Comparison of ENCODE assay signal across 17 cellular contexts in genomic region chr21:36981977-36982700, GRCh38. TPM values are rescaled to one million over a fixed set of nuclear protein-coding genes. Genes with fewer than 3 reads are reported as not detected.
DNase-seq lines count a peak whose midpoint lies in the region; ATAC-seq, FAIRE-seq and TF ChIP-seq lines count a peak whose summit lies in the region.
"Had no signal": no experiment of that assay in that cellular context is flagged by ENCODE, and none has a peak within 500 bp of the region (broad histone marks: within the 10 kb centered on the region; RNA-seq: fewer than 3 reads in every experiment).

No MANE protein-coding gene starts in this region.

- no peaks in the 10 kb centered on the region for H3K79me2 ChIP-seq in K562 (ENCODE audit: control insufficient read depth, insufficient read depth, low read length)

- no peak for ATAC-seq in K562

- H3K4me3 ChIP-seq in HAP-1 = no peak overlapping the region
- H3K4me3 ChIP-seq in K562 = no peak overlapping the region
- no peak overlapping the region for H3K4me3 ChIP-seq in tibial nerve
- H3K4me3 ChIP-seq: GM12878 had no signal

- DNase-seq in HAP-1 (ENCODE audit: low spot score in 2 of 2) = peak; percentile 56 to 92
- DNase-seq in NCI-H69 (lab: John Stamatoyannopoulos, UW) = peak; percentile 54
- DNase-seq in K562 (ENCODE audit: extremely low read depth in 1 of 4, low spot score in 3 of 4) = no peak
- DNase-seq in type B pancreatic cell (ENCODE audit: extremely low spot score, unreplicated experiment) = no peak
- DNase-seq in tibial nerve (ENCODE audit: low spot score in 2 of 2) = no peak
- DNase-seq in T-helper 9 cell = no peak
- no peak for DNase-seq in GM12892 (ENCODE audit: insufficient read length)
- DNase-seq: C1 segment of cervical spinal cord; Caco-2; CD4-positive, alpha-beta memory T cell; DMS153; EL; GDM1; GOT3; HCEC 1CT had no signal

- H3K36me3 Mint-ChIP-seq in type B pancreatic cell = no peaks in the 10 kb centered on the region
- H3K36me3 Mint-ChIP-seq: CD4-positive, alpha-beta memory T cell had no signal

- TF ChIP-seq CTCF in K562 (IDR thresholded peaks at IDR 0.05 in 2 of 3, conservative IDR thresholded peaks at IDR 0.05 in 1 of 3; ENCODE audit: insufficient read depth in 2 of 3, low read depth in 1 of 3, low read length in 3 of 3) = no peak
- no peak for TF ChIP-seq CTCF in type B pancreatic cell (conservative IDR thresholded peaks at IDR 0.05)
- no peak for TF ChIP-seq CTCF in tibial nerve (IDR thresholded peaks at IDR 0.05)

- H3K27ac ChIP-seq in K562 (ENCODE audit: extremely low read depth, low read depth, low read length) (no peak overlapping the region), tibial nerve (no peak overlapping the region)

- no peak for FAIRE-seq in K562 (lab: Jason Lieb, UNC)
- FAIRE-seq in GM12892 (lab: Jason Lieb, UNC) = no peak
- FAIRE-seq: GM12878, H54 had no signal

- TF ChIP-seq POLR2A in K562 (conservative IDR thresholded peaks at IDR 0.05) (no peak), tibial nerve (IDR thresholded peaks at IDR 0.05) (no peak), GM12892 (IDR thresholded peaks at IDR 0.05; ENCODE audit: low read depth, low read length) (no peak)

- TF ChIP-seq RAD21 in K562 (CRISPR knock-in tag; conservative IDR thresholded peaks at IDR 0.05 in 1 of 2, IDR thresholded peaks at IDR 0.05 in 1 of 2) = no peak

- CTCF ChIA-PET in K562 (lab: Yijun Ruan, JAX; ENCODE audit: low intra/inter-chr PET ratio) = interaction anchor here (0.5 to 0.7 kb wide), 2 partner anchors 16 to 65 kb away, joined by 3 read pairs; no protein-coding TSS in a partner anchor

- H3K27ac Mint-ChIP-seq in type B pancreatic cell = no peak overlapping the region
- H3K27ac Mint-ChIP-seq: CD4-positive, alpha-beta memory T cell had no signal

- TF ChIP-seq EP300 in K562 (IDR thresholded peaks at IDR 0.05; ENCODE audit: low read length) (no peak), tibial nerve (IDR thresholded peaks at IDR 0.05) (no peak)

- intact Hi-C loops in K562 (cut with micrococcal nuclease) = no loop called here

- H3K4me3 Mint-ChIP-seq in type B pancreatic cell = peak overlapping the region; percentile 28
- H3K4me3 Mint-ChIP-seq: CD4-positive, alpha-beta memory T cell had no signal

- H4K20me1 ChIP-seq in K562 (replicated peaks; ENCODE audit: control insufficient read depth, insufficient read depth, low read length) = no peaks in the 10 kb centered on the region

- no TSS peak for BruUV-seq in K562 (replicated peaks; lab: Mats Ljungman, UMichigan)

- H3K9me3 ChIP-seq in HAP-1 (no peaks in the 10 kb centered on the region), K562 (replicated peaks; ENCODE audit: control insufficient read depth, insufficient read depth, low read depth, low read length) (no peaks in the 10 kb centered on the region), tibial nerve (no peaks in the 10 kb centered on the region)
- H3K9me3 ChIP-seq: Caco-2 had no signal

- H3K4me1 Mint-ChIP-seq in type B pancreatic cell (ENCODE audit: unreplicated experiment) = peaks cover 9% of the 10 kb centered on the region

- POLR2A ChIA-PET in K562 (lab: Yijun Ruan, JAX) = interaction anchor here (0.6 to 1.0 kb wide), 3 partner anchors 9 to 716 kb away, joined by 3 to 4 read pairs (median 3); partner anchors contain the start of gene HLCS

- in situ Hi-C loops in HAP-1 (cut with MboI; ENCODE audit: low sequenced_read_pairs) = no loop called here
- in situ Hi-C loops in K562 (cut with MboI) = no loop called here

- H3K4me1 ChIP-seq in HAP-1 (peaks cover 8% of the 10 kb centered on the region), K562 (replicated peaks in 1 of 2; ENCODE audit: control insufficient read depth in 2 of 2, insufficient read depth in 2 of 2, low read length in 2 of 2) (peaks cover 2 to 6% of the 10 kb centered on the region in 2 experiments; a peak in 3 of 5 replicates), tibial nerve (peaks cover 0 to 19% (median 15%) of the 10 kb centered on the region in 4 donors)
- H3K4me1 ChIP-seq: Caco-2 had no signal

- H3K36me3 ChIP-seq in HAP-1 (replicated peaks) = no peaks in the 10 kb centered on the region
- no peaks in the 10 kb centered on the region for H3K36me3 ChIP-seq in K562 (ENCODE audit: control insufficient read depth, insufficient read depth, low read length)
- no peaks in the 10 kb centered on the region for H3K36me3 ChIP-seq in tibial nerve

- H3K4me2 ChIP-seq in K562 (ENCODE audit: insufficient read depth, low read length) = no peak overlapping the region

- H3K9me1 ChIP-seq in K562 (ENCODE audit: control insufficient read depth, insufficient read depth, low read length) = no peaks in the 10 kb centered on the region

- H3K27me3 ChIP-seq in HAP-1 (ENCODE audit: low read depth) (no peaks in the 10 kb centered on the region), K562 (ENCODE audit: control insufficient read depth in 2 of 2, insufficient read depth in 2 of 2, low read length in 2 of 2) (no peaks in the 10 kb centered on the region), tibial nerve (peaks cover 0 to 7% of the 10 kb centered on the region in 2 donors)

- peaks cover 13% of the 10 kb centered on the region for H3K27me3 Mint-ChIP-seq in type B pancreatic cell

- H3K9ac ChIP-seq in K562 (ENCODE audit: insufficient read depth in 1 of 2, low read depth in 2 of 2, low read length in 2 of 2) = no peak overlapping the region

- no peaks in the 10 kb centered on the region for H3K9me3 Mint-ChIP-seq in type B pancreatic cell
- H3K9me3 Mint-ChIP-seq: CD4-positive, alpha-beta memory T cell had no signal

- no peak overlapping the region for H2AFZ ChIP-seq in K562 (ENCODE audit: low read depth, low read length)

- 38% methylated on average over 6 of the region's 6 CpGs for WGBS in K562 (ENCODE audit: insufficient coverage, low coverage, missing lambda C conversion rate)
- 46 to 52% methylated on average over 6 of the region's 6 CpGs for WGBS in tibial nerve, 2 donors

TF ChIP-seq in K562, 482 proteins besides CTCF, POLR2A, EP300 and RAD21:
- TF ChIP-seq ZNF146 (CRISPR knock-in tag; IDR thresholded peaks at IDR 0.05; ENCODE audit: unreplicated experiment) (peak; percentile 52), RBM25 (IDR thresholded peaks at IDR 0.05; ENCODE audit: low read depth, low read length, severe bottlenecking) (peak; percentile 28), RHOXF2B (CRISPR knock-in tag; conservative IDR thresholded peaks at IDR 0.05) (no peak)

RNA-seq across cellular contexts. Expression of gene HLCS, which starts 15.7 kb away (rescaled TPM):
- 102 and 136 TPM in 2 replicates for total RNA-seq in K562 (2011; cell fraction: chromatin; rRNA removed; ENCODE audit: low replicate concordance)
- 47.9 and 55.7 TPM in 2 replicates for total RNA-seq in K562 (2011; cell fraction: nucleolus; rRNA removed)
- total RNA-seq in K562 (2011; cell fraction: nucleoplasm; rRNA removed) = 69.9 and 71.1 TPM in 2 replicates
- 11.9 and 15.1 TPM in 2 replicates for total RNA-seq in K562 (2014; rRNA removed)
- 21.5 and 25.6 TPM in 2 replicates for total RNA-seq in K562 (2014; rRNA removed; fragmentation: Illumina TruSeq; extraction: Trizol)
- 17.5 and 18.5 TPM in 2 replicates for total RNA-seq in K562 (2015; rRNA removed; fragmentation: Illumina TruSeq; extraction: Trizol)
- 20.0 and 20.1 TPM in 2 replicates for total RNA-seq in K562 (2021)
- polyA plus RNA-seq in K562 (2011; rRNA removed) = 17.5 and 21.4 TPM in 2 replicates
- 11.0 and 15.7 TPM in 2 replicates for polyA plus RNA-seq in K562 (2011; cell fraction: cytosol; rRNA removed)
- 21.4 and 25.6 TPM in 2 replicates for polyA plus RNA-seq in K562 (2011; cell fraction: nucleus; rRNA removed)
- 13.6 and 26.9 TPM in 2 replicates for polyA plus RNA-seq in K562 (2012)
- 15.2 and 17.1 TPM in 2 replicates for polyA plus RNA-seq in K562 (2014; fragmentation: Illumina TruSeq; extraction: Trizol)
- polyA plus RNA-seq in K562 (2014; fragmentation: Nextera tagmentation; extraction: Ambion mirVana) = 1 to 10 TPM; 3.0 to 3.6 TPM
- polyA plus RNA-seq in K562 (2014; rRNA removed) = 9.8 and 13.3 TPM in 2 replicates
- polyA minus RNA-seq in K562 (2011; rRNA and poly(A)+ RNA removed) = 38.2 and 38.3 TPM in 2 replicates
- 10.7 and 11.5 TPM in 2 replicates for polyA minus RNA-seq in K562 (2011; cell fraction: cytosol; rRNA and poly(A)+ RNA removed)
- polyA minus RNA-seq in K562 (2011; cell fraction: nucleus; rRNA and poly(A)+ RNA removed) = 19.1 and 29.1 TPM in 2 replicates
- total RNA-seq in type B pancreatic cell (ENCODE audit: low replicate concordance) = 10.6 and 14.8 TPM in 2 replicates
- total RNA-seq in tibial nerve = 10 to 100 TPM; 14.4 to 19.0 (median 17.4) TPM
- polyA plus RNA-seq in GM12892 (2012; ENCODE audit: missing spikeins) = 7.0 TPM

RNA-seq across cellular contexts. Expression of gene RIPPLY3, which starts 24.4 kb away (rescaled TPM):
- total RNA-seq in K562 (2011; cell fraction: chromatin; rRNA removed; ENCODE audit: low replicate concordance) = not detected in 2 replicates
- not detected in 2 replicates for total RNA-seq in K562 (2011; cell fraction: nucleolus; rRNA removed)
- not detected in 2 replicates for total RNA-seq in K562 (2011; cell fraction: nucleoplasm; rRNA removed)
- total RNA-seq in K562 (2014; rRNA removed) (not detected in 2 replicates), K562 (2014; rRNA removed; fragmentation: Illumina TruSeq; extraction: Trizol) (not detected in 2 replicates), K562 (2015; rRNA removed; fragmentation: Illumina TruSeq; extraction: Trizol) (not detected in 2 replicates), K562 (2021) (not detected in 2 replicates), type B pancreatic cell (ENCODE audit: low replicate concordance) (0.93 and 3.7 TPM in 2 replicates), tibial nerve (not detected)
- polyA plus RNA-seq in K562 (2011; rRNA removed) (not detected in 2 replicates), K562 (2014; fragmentation: Illumina TruSeq; extraction: Trizol) (not detected in 2 replicates), K562 (2014; fragmentation: Nextera tagmentation; extraction: Ambion mirVana) (not detected), K562 (2014; rRNA removed) (not detected in 2 replicates)
- not detected in 2 replicates for polyA plus RNA-seq in K562 (2011; cell fraction: cytosol; rRNA removed)
- polyA plus RNA-seq in K562 (2011; cell fraction: nucleus; rRNA removed) = not detected in 2 replicates
- not detected in 2 replicates for polyA plus RNA-seq in K562 (2012)
- polyA minus RNA-seq in K562 (2011; rRNA and poly(A)+ RNA removed) = not detected in 2 replicates
- not detected in 2 replicates for polyA minus RNA-seq in K562 (2011; cell fraction: cytosol; rRNA and poly(A)+ RNA removed)
- not detected in 2 replicates for polyA minus RNA-seq in K562 (2011; cell fraction: nucleus; rRNA and poly(A)+ RNA removed)
- not detected for polyA plus RNA-seq in GM12892 (2012; ENCODE audit: missing spikeins)
- total RNA-seq: CD4-positive, alpha-beta memory T cell; GM12878 had no signal
- polyA plus RNA-seq: CD4-positive, alpha-beta memory T cell; GM12878 had no signal

Comparison
In these comparisons a context has a peak if more than half of its experiments do, and no peak if none do; other contexts are left out.
1. DNase-seq: peak in HAP-1 (2 of 2) and NCI-H69 (single experiment); none in K562 (0 of 4), type B pancreatic cell (single experiment), tibial nerve (0 of 2), T-helper 9 cell (single experiment) and GM12892 (single experiment).